Comparison of ENCODE assay signal across 9 cellular contexts in the genomic region with DNA sequence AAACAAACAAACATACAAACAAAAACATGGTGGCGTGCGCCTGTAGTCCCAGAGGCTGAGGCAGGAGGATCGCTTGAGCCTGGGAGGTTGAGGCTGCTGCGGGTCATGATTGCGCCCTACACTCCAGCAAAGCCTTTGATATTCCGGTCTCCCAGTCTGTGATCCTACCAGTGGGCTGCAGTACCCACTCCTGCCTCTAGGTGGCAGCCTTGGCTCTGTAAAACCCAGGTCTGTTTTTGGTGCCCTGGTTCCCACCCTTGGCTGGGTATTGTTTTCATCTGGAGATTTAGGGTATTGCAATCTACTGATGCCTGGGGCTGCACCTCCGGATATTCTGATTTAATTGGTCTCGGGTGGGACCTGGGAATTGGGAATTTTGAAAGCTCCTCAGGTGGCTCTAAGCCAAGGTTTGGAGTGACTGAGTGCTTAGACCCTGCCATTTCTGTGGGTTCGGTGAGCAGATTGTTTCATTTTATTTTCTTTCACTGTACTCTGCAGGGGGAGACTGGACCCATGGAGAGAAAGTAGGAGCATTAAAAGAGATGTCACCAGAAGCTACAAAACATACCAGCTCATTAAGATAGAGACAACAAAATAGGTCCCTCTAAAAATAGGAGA. TPM values are rescaled to one million over a fixed set of nuclear protein-coding genes. Genes with fewer than 3 reads are reported as not detected.
DNase-seq lines count a peak whose midpoint lies in the region; FAIRE-seq and TF ChIP-seq lines count a peak whose summit lies in the region.
"Had no signal": no experiment of that assay in that cellular context is flagged by ENCODE, and none has a peak within 500 bp of the region (broad histone marks: within the 10 kb centered on the region; RNA-seq: fewer than 3 reads in every experiment).

No MANE protein-coding gene starts in this region.

- 35% methylated on average over 9 of the region's 9 CpGs for WGBS in suprapubic skin

- no peaks in the 10 kb centered on the region for H3K9me3 Mint-ChIP-seq in activated T-helper 1 cell treated with anti-CD3 and anti-CD28 coated beads, Interleukin-12 subunit alpha, Interleukin-12 subunit beta, Interleukin-2, Interleukin-4 antibody, amounts not matched to agents 30 ng/mL and 10 ng/mL and 1 ng/mL, durations not matched to agents 14 hours and 24 hours and 36 hours

- TF ChIP-seq CTCF in fibroblast of villous mesenchyme (IDR thresholded peaks at IDR 0.05; ENCODE audit: insufficient read depth, low read depth, low read length) (peak; percentile 100), suprapubic skin (IDR thresholded peaks at IDR 0.05) (peak; percentile 93 to 99)

- H3K27me3 ChIP-seq in suprapubic skin, result no peaks in the 10 kb centered on the region

- FAIRE-seq in RCC 7860 (lab: Jason Lieb, UNC), result no peak
- FAIRE-seq: A204.1 had no signal

- no peaks in the 10 kb centered on the region for H3K9me3 ChIP-seq in suprapubic skin

- peaks cover 1% of the 10 kb centered on the region for H3K27me3 Mint-ChIP-seq in activated T-helper 1 cell treated with anti-CD3 and anti-CD28 coated beads, Interleukin-12 subunit alpha, Interleukin-12 subunit beta, Interleukin-2, Interleukin-4 antibody, amounts not matched to agents 30 ng/mL and 10 ng/mL and 1 ng/mL, durations not matched to agents 14 hours and 24 hours and 36 hours (ENCODE audit: insufficient read depth)

- no peak for TF ChIP-seq POLR2A in suprapubic skin (IDR thresholded peaks at IDR 0.05)

- H3K27ac Mint-ChIP-seq in activated T-helper 1 cell treated with anti-CD3 and anti-CD28 coated beads, Interleukin-12 subunit alpha, Interleukin-12 subunit beta, Interleukin-2, Interleukin-4 antibody, amounts not matched to agents 30 ng/mL and 10 ng/mL and 1 ng/mL, durations not matched to agents 14 hours and 24 hours and 36 hours, result no peak overlapping the region

- H3K4me1 Mint-ChIP-seq in activated T-helper 1 cell treated with anti-CD3 and anti-CD28 coated beads, Interleukin-12 subunit alpha, Interleukin-12 subunit beta, Interleukin-2, Interleukin-4 antibody, amounts not matched to agents 30 ng/mL and 10 ng/mL and 1 ng/mL, durations not matched to agents 14 hours and 24 hours and 36 hours (ENCODE audit: low read depth), result no peaks in the 10 kb centered on the region

- no peak overlapping the region for H3K4me3 Mint-ChIP-seq in activated T-helper 1 cell treated with anti-CD3 and anti-CD28 coated beads, Interleukin-12 subunit alpha, Interleukin-12 subunit beta, Interleukin-2, Interleukin-4 antibody, amounts not matched to agents 30 ng/mL and 10 ng/mL and 1 ng/mL, durations not matched to agents 14 hours and 24 hours and 36 hours

- intact Hi-C loops in activated T-helper 1 cell treated with anti-CD3 and anti-CD28 coated beads, Interleukin-12 subunit alpha, Interleukin-12 subunit beta, Interleukin-2, Interleukin-4 antibody, amounts not matched to agents 30 ng/mL and 10 ng/mL and 1 ng/mL, durations not matched to agents 14 hours and 24 hours and 36 hours (cut with micrococcal nuclease), result no loop called here

- H3K4me3 ChIP-seq in fibroblast of villous mesenchyme (ENCODE audit: low read depth, low read length) (no peak overlapping the region), suprapubic skin (no peak overlapping the region)

- peak; percentile 46 for DNase-seq in DMS53 (lab: John Stamatoyannopoulos, UW)
- no peak for DNase-seq in DMS53 treated with DMSO at 0.1 percent for 48 hours (lab: John Stamatoyannopoulos, UW; ENCODE audit: unreplicated experiment)
- peak; percentile 56 for DNase-seq in HS-27A (ENCODE audit: low read depth)
- peak; percentile 10 for DNase-seq in RCC 7860 (ENCODE audit: low spot score)
- peak; percentile 48 for DNase-seq in activated T-helper 1 cell treated with anti-CD3 and anti-CD28 coated beads, Interleukin-12 subunit alpha, Interleukin-12 subunit beta, Interleukin-2, Interleukin-4 antibody, amounts not matched to agents 30 ng/mL and 10 ng/mL and 1 ng/mL, durations not matched to agents 14 hours and 24 hours and 36 hours (ENCODE audit: low spot score)
- peak; percentile 65 for DNase-seq in fibroblast of villous mesenchyme (ENCODE audit: low read depth)
- peak in 44 of 56 donors; percentile 3 to 84 (median 32) for DNase-seq in nucleus accumbens (lab: John Stamatoyannopoulos, UW)
- DNase-seq in suprapubic skin (ENCODE audit: low spot score in 2 of 2), result peak; percentile 88 to 90

- TF ChIP-seq EP300 in suprapubic skin (IDR thresholded peaks at IDR 0.05), result no peak

- H3K36me3 Mint-ChIP-seq in activated T-helper 1 cell treated with anti-CD3 and anti-CD28 coated beads, Interleukin-12 subunit alpha, Interleukin-12 subunit beta, Interleukin-2, Interleukin-4 antibody, amounts not matched to agents 30 ng/mL and 10 ng/mL and 1 ng/mL, durations not matched to agents 14 hours and 24 hours and 36 hours (ENCODE audit: low read depth), result no peaks in the 10 kb centered on the region

- H3K27ac ChIP-seq in suprapubic skin, result no peak overlapping the region

- no peaks in the 10 kb centered on the region for H3K36me3 ChIP-seq in suprapubic skin

- H3K4me1 ChIP-seq in suprapubic skin, result peaks cover 23% of the 10 kb centered on the region

RNA-seq across cellular contexts. Expression of a gene that starts 40.5 kb away (rescaled TPM):
- total RNA-seq in activated T-helper 1 cell treated with anti-CD3 and anti-CD28 coated beads, Interleukin-12 subunit alpha, Interleukin-12 subunit beta, Interleukin-2, Interleukin-4 antibody, amounts not matched to agents 30 ng/mL and 10 ng/mL and 1 ng/mL, durations not matched to agents 14 hours and 24 hours and 36 hours, result 6.5 and 7.3 TPM in 2 replicates
- total RNA-seq in fibroblast of villous mesenchyme (0.43 and 0.97 TPM in 2 replicates), suprapubic skin (1 to 10 TPM in 2 of 4 donors, under 1 TPM in 2; 0.89 to 6.5 (median 1.1) TPM)
